1 cellular context compared by ENCODE assay signal in the genomic region with DNA sequence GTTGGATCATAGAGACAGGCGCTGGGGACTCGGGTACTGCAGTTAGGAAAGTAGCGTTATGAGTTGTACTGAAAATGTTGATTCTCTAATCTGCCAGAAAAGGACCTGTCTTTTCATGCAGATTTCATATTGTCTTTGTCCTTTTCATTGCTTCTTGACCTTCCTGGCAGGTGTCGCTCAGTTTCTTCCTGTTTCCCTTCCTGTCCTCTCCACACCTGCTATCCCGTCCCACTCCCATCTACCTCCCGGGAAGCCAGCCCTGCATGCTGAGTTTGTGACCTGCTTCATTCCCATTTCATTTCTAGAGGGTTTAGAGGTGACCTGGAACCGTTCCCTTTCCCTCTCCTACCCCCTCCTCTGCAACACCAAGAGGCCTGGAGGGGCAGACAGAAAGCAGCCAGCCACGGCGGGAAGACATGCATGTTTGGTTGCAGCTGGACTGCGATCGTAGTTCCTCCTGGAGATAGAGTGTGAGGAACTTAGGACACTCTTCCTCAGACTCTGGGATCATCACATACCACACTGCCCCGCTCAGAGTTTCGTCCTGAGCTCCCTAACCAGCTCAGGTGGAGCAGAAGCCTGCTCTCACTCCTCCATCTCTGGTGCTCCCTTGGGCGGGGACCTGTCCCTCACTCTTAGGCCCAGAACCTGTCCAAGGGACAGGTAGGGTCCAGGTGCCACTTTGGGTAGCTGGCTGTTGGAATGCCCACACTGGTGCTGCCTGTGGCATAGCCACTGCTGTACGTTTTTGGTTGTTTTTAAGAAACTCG.
TF ChIP-seq lines count a peak whose summit lies in the region.

No MANE protein-coding gene starts in this region.

TF ChIP-seq in H1, 55 proteins besides CTCF, POLR2A, EP300 and RAD21:
- TF ChIP-seq, protein P1, sequence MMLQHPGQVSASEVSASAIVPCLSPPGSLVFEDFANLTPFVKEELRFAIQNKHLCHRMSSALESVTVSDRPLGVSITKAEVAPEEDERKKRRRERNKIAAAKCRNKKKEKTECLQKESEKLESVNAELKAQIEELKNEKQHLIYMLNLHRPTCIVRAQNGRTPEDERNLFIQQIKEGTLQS (IDR thresholded peaks at IDR 0.05; ENCODE audit: insufficient read depth, low read depth, low read length) = no peak
- TF ChIP-seq POLR2AphosphoS5 (IDR thresholded peaks at IDR 0.05; ENCODE audit: low read depth, low read length) = peak; percentile 57
- 0 out of 2 replicates have a peak, but pooled peaks have one; percentile 25 for TF ChIP-seq TAF1 (IDR thresholded peaks at IDR 0.05; ENCODE audit: low read depth, low read length)
